ENCODE assay signal across 27 cellular contexts in the genomic region with DNA sequence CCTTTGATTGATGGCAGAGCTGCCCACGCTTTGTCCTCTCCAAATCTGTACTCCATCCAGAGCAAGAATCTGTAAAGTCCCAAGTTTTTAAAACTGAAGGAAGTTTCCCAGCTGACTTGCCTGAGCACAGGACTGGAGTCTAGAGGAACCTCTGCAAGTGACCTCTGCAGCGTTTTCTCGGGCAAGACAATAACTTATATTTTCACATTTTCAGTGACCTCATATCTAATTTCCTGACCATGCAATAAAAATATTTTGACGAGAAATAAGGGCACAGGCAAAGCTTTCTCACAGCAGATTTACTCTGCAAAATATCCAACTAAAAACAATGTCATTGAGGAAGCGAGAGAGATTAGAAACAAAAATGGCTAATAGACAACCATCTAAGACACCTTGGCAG.
"Had no signal": no experiment of that assay in that cellular context is flagged by ENCODE, and none has a peak within 500 bp of the region (broad histone marks: within the 10 kb centered on the region; RNA-seq: fewer than 3 reads in every experiment).

No MANE protein-coding gene starts in this region.

- H3K9me3 Mint-ChIP-seq: endodermal cell; immature natural killer cell; naive thymus-derived CD8-positive, alpha-beta T cell; neural crest cell had no signal

- FAIRE-seq: colon, frontal cortex, pancreas, urothelium cell line had no signal

- H3K36me3 Mint-ChIP-seq: naive thymus-derived CD8-positive, alpha-beta T cell had no signal

- DNase-seq: central memory CD4-positive, alpha-beta T cell; effector CD8-positive, alpha-beta T cell; endodermal cell; erythroblast; hypothalamus; immature natural killer cell; islet precursor cell; kidney glomerular epithelial cell; mesenchymal stem cell; nucleus accumbens; pancreas; stimulated activated CD4-positive, alpha-beta T cell treated with anti-CD3 and anti-CD28 coated beads, Interleukin-12 subunit alpha, Interleukin-12 subunit beta, amount 100 ng/mL, for 4 hours; stimulated activated CD4-positive, alpha-beta T cell treated with anti-CD3 and anti-CD28 coated beads, Interleukin-1b, Interleukin-23, amount 100 ng/mL, for 48 hours; stimulated activated CD4-positive, alpha-beta T cell treated with anti-CD3 and anti-CD28 coated beads, Interleukin-4, amount 100 ng/mL, for 1 hour; stimulated activated CD8-positive, alpha-beta memory T cell treated with anti-CD3 and anti-CD28 coated beads, Interleukin-4, amount 100 ng/mL, for 48 hours; stimulated activated naive CD4-positive, alpha-beta T cell treated with Interleukin-2 at 50 U/mL for 16 hours; stomach; thyroid gland; upper lobe of left lung had no signal

- H3K27ac Mint-ChIP-seq: endodermal cell, immature natural killer cell, progenitor cell of endocrine pancreas had no signal

- H3K4me2 ChIP-seq: smooth muscle cell had no signal

- H3K9me3 ChIP-seq: pancreas, right atrium auricular region, stomach, thyroid gland, upper lobe of left lung had no signal

- H3K4me1 ChIP-seq: pancreas, right atrium auricular region, stomach, upper lobe of left lung had no signal

- H3K27me3 ChIP-seq: pancreas, right atrium auricular region, stomach, thyroid gland, upper lobe of left lung had no signal

- H3K27me3 Mint-ChIP-seq: progenitor cell of endocrine pancreas had no signal

- H3K4me3 ChIP-seq: pancreas, right atrium auricular region, smooth muscle cell, stomach, thyroid gland, upper lobe of left lung had no signal

- H3K36me3 ChIP-seq: pancreas, right atrium auricular region, thyroid gland had no signal

- H3K4me1 Mint-ChIP-seq: endodermal cell, immature natural killer cell had no signal

- H3K27ac ChIP-seq: pancreas, right atrium auricular region, stomach, thyroid gland, upper lobe of left lung had no signal

- H3K4me3 Mint-ChIP-seq: endodermal cell; immature natural killer cell; naive thymus-derived CD8-positive, alpha-beta T cell; neural crest cell had no signal
